Comparison of ENCODE assay signal across 28 cellular contexts in the genomic region with DNA sequence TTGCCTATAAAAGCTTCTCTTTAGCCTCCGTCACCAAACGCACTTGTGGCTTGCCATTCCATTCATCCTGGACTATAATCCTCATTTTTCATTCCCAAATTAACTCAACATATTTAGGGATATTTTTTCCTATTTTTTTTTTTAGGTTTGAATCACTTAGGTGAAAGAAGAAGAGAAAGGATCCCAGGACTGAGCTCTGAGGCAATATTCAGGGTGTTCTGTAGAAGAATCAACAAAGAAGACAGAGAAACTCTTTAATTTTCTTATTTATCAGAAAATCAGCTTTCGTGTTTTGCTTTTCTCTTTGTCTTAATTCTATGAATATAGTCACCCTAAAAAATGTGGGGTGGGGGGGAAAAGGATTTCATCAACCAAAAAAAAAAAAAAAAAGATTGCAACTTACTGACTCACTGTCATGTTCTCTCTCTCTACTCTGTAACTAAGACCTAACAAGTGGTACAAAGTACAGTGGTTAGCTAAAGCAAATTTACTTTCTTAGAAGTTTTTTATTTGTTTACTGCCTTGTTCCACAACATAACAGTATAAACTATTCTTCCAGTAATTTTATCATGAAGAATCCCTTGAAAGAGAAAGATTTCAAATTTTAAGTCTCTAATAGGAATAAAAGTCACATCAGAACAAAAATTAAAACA.
"Had no signal": no experiment of that assay in that cellular context is flagged by ENCODE, and none has a peak within 500 bp of the region (broad histone marks: within the 10 kb centered on the region; RNA-seq: fewer than 3 reads in every experiment).

No MANE protein-coding gene starts in this region.

- ATAC-seq: activated CD4-positive, alpha-beta T cell treated with anti-CD3 and anti-CD28 coated beads for 36 hours; activated CD8-positive, alpha-beta memory T cell treated with anti-CD3 and anti-CD28 coated beads, Interleukin-2, amount 10 ng/mL, durations not matched to agents 7 days and 5 days; activated CD8-positive, alpha-beta T cell treated with anti-CD3 and anti-CD28 coated beads, Interleukin-2, amount 10 ng/mL, durations not matched to agents 7 days and 5 days; activated naive CD8-positive, alpha-beta T cell treated with anti-CD3 and anti-CD28 coated beads, Interleukin-2, amount 50 U/mL, for 24 hours; body of pancreas; gastroesophageal sphincter; T-cell had no signal

- H3K36me3 ChIP-seq: adrenal gland, esophagus squamous epithelium, gastroesophageal sphincter had no signal

- H3K9me3 ChIP-seq: adrenal gland, body of pancreas, esophagus squamous epithelium, gastroesophageal sphincter had no signal

- DNase-seq: activated CD4-positive, alpha-beta memory T cell treated with anti-CD3 and anti-CD28 coated beads for 36 hours; activated CD4-positive, alpha-beta T cell treated with anti-CD3 and anti-CD28 coated beads for 36 hours; activated CD4-positive, alpha-beta T cell treated with anti-CD3 and anti-CD28 coated beads, Interleukin-2, amount 10 ng/mL, durations not matched to agents 24 days and 14 days; activated CD4-positive, CD25-positive, alpha-beta regulatory T cell; activated CD4-positive, CD25-positive, alpha-beta regulatory T cell treated with anti-CD3 and anti-CD28 coated beads, Interleukin-2, amount 50 U/mL, for 72 hours; activated CD8-positive, alpha-beta memory T cell treated with anti-CD3 and anti-CD28 coated beads, Interleukin-2, amount 10 ng/mL, durations not matched to agents 7 days and 5 days; activated CD8-positive, alpha-beta memory T cell treated with anti-CD3 and anti-CD28 coated beads, Interleukin-2, amount 50 U/mL, for 4 hours; activated CD8-positive, alpha-beta T cell treated with anti-CD3 and anti-CD28 coated beads, Interleukin-2, amount 10 ng/mL, durations not matched to agents 7 days and 5 days; activated effector memory CD4-positive, alpha-beta T cell treated with anti-CD3 and anti-CD28 coated beads, Interleukin-2, amount 50 U/mL, for 16 hours; activated naive CD4-positive, alpha-beta T cell treated with anti-CD3 and anti-CD28 coated beads for 36 hours; activated naive CD8-positive, alpha-beta T cell treated with anti-CD3 and anti-CD28 coated beads for 36 hours; activated naive CD8-positive, alpha-beta T cell treated with anti-CD3 and anti-CD28 coated beads, Interleukin-2, amount 50 U/mL, for 24 hours; activated T-cell treated with anti-CD3 and anti-CD28 coated beads, Interleukin-2, amount 50 U/mL, for 1 hour; activated T-cell treated with anti-CD3 and anti-CD28 coated beads, Interleukin-2, amount 50 U/mL, for 48 hours; adrenal gland; amygdala; aorta; body of pancreas; caudate nucleus; cortex of kidney; dermis blood vessel endothelial cell; effector CD4-positive, alpha-beta T cell; esophagus squamous epithelium; foreskin melanocyte; T-cell; T-helper 9 cell had no signal

- H3K4me3 ChIP-seq: adrenal gland, body of pancreas, esophagus squamous epithelium, gastroesophageal sphincter had no signal

- H3K4me1 ChIP-seq: adrenal gland, body of pancreas, esophagus squamous epithelium, gastroesophageal sphincter had no signal

- H3K27me3 ChIP-seq: adrenal gland, body of pancreas, gastroesophageal sphincter had no signal

- H3K27ac ChIP-seq: adrenal gland, body of pancreas, epithelial cell of prostate, esophagus squamous epithelium, gastroesophageal sphincter had no signal
